Comparison of ENCODE assay signal across 1 cellular context in genomic region chr20:32480361-32481199, GRCh38.
TF ChIP-seq lines count a peak whose summit lies in the region.

No MANE protein-coding gene starts in this region.

TF ChIP-seq in HepG2, 621 proteins besides CTCF, POLR2A, EP300 and RAD21 (continued from another document):
- no peak for TF ChIP-seq USF2 (IDR thresholded peaks at IDR 0.05; ENCODE audit: low read depth, low read length)
- no peak for TF ChIP-seq USF2 (CRISPR knock-in tag; IDR thresholded peaks at IDR 0.05; ENCODE audit: borderline replicate concordance)
- TF ChIP-seq NFE2L2 (IDR thresholded peaks at IDR 0.05; ENCODE audit: low read length), result no peak
- TF ChIP-seq ZNF552 (CRISPR knock-in tag; IDR thresholded peaks at IDR 0.05; ENCODE audit: borderline replicate concordance), result no peak
- TF ChIP-seq ZNF580 (CRISPR knock-in tag; IDR thresholded peaks at IDR 0.05; ENCODE audit: borderline replicate concordance, low read depth), result no peak
- TF ChIP-seq ZNF891 (CRISPR knock-in tag; IDR thresholded peaks at IDR 0.05), result no peak
- peak; percentile 22; the same call in 1 of the 2 replicates for TF ChIP-seq KDM5B (CRISPR knock-in tag; IDR thresholded peaks at IDR 0.05; ENCODE audit: borderline replicate concordance)
- no peak for TF ChIP-seq TBL1XR1 (IDR thresholded peaks at IDR 0.05; ENCODE audit: borderline replicate concordance, low read length, partially characterized antibody)
- peak; percentile 45; the same call in 1 of the 2 replicates for TF ChIP-seq ZNF232 (CRISPR knock-in tag; IDR thresholded peaks at IDR 0.05; ENCODE audit: borderline replicate concordance)
- TF ChIP-seq TEAD3 (CRISPR knock-in tag; optimal IDR thresholded peaks at IDR 0.05; ENCODE audit: borderline replicate concordance), result peak; percentile 50
